9 cellular contexts compared by ENCODE assay signal in the genomic region with DNA sequence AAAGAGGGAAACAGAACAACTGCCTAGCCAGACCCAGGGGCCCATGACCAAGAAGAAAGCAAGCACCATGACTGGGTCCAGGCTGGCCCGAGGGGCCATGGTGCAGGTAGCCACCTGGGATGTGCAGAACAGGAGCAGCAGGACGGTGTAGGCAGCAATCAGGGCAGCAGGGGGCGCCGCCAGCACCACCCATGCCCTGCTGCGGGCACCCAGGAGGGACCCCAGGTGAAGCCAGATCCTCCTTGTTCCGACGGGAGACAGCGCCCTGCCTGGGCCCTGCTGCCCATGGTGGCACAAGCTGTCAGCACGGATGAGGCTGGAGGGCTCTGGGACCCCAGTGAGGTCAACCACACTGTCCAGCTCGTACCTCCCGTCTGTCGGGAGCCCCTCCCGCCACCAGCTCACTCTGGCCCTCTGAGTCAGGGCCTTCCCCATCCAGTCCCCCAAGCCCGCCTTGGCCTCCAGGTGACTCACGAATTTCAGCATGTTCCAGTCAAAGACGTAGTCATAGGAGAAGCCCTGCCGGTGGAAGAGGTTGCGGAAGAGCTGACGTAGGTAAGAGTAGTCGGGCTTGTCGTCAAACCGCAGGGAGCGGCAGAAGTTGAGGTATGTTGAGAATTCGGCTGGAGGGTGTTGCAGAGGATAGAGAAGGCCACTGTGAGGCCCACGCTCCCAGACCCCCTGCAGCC. TPM values are rescaled to one million over a fixed set of nuclear protein-coding genes. Genes with fewer than 3 reads are reported as not detected.
DNase-seq lines count a peak whose midpoint lies in the region; ATAC-seq and TF ChIP-seq lines count a peak whose summit lies in the region.
"Had no signal": no experiment of that assay in that cellular context is flagged by ENCODE, and none has a peak within 500 bp of the region (broad histone marks: within the 10 kb centered on the region; RNA-seq: fewer than 3 reads in every experiment).

No MANE protein-coding gene starts in this region.

- POLR2A ChIA-PET in AG04450 (lab: Yijun Ruan, JAX): no interaction called here
- POLR2A ChIA-PET in activated CD8-positive, alpha-beta T cell treated with anti-CD3 and anti-CD28 coated beads, Interleukin-2, amount 10 ng/mL, durations not matched to agents 7 days and 5 days (lab: Charles Lee): no interaction called here

- peaks cover 22% of the 10 kb centered on the region for H3K36me3 Mint-ChIP-seq in activated CD8-positive, alpha-beta T cell treated with anti-CD3 and anti-CD28 coated beads, Interleukin-2, amount 10 ng/mL, durations not matched to agents 7 days and 5 days (ENCODE audit: low read depth)

- no peaks in the 10 kb centered on the region for H3K27me3 ChIP-seq in AG04450 (ENCODE audit: control insufficient read depth, insufficient read depth, low read length)
- H3K27me3 ChIP-seq in suprapubic skin: no peaks in the 10 kb centered on the region

- TF ChIP-seq POLR2A in suprapubic skin (IDR thresholded peaks at IDR 0.05): no peak

- CTCF ChIA-PET in AG04450 (lab: Charles Lee): interaction anchor here (1.6 kb wide), 1 partner anchor 10 kb away, joined by 4 read pairs; no protein-coding TSS in a partner anchor
- CTCF ChIA-PET in activated CD8-positive, alpha-beta T cell treated with anti-CD3 and anti-CD28 coated beads, Interleukin-2, amount 10 ng/mL, durations not matched to agents 7 days and 5 days (lab: Charles Lee): interaction anchor here (0.8 to 1.3 kb wide), 8 partner anchors 7 to 274 kb away, joined by 3 to 4 read pairs (median 3); no protein-coding TSS in a partner anchor

- H3K9me3 ChIP-seq in AG04450 (ENCODE audit: control insufficient read depth, insufficient read depth, low read length) (no peaks in the 10 kb centered on the region; the same call in 1 of the 2 replicates), suprapubic skin (no peaks in the 10 kb centered on the region)

- H3K27ac Mint-ChIP-seq in activated CD8-positive, alpha-beta T cell treated with anti-CD3 and anti-CD28 coated beads, Interleukin-2, amount 10 ng/mL, durations not matched to agents 7 days and 5 days: no peak overlapping the region
- H3K27ac Mint-ChIP-seq: dendritic cell treated with granulocyte-macrophage colony-stimulating factor and Interleukin-4, amounts not matched to agents 40 ng/mL and 50 ng/mL, for 4 days had no signal

- no peak overlapping the region for H3K4me3 Mint-ChIP-seq in activated CD8-positive, alpha-beta T cell treated with anti-CD3 and anti-CD28 coated beads, Interleukin-2, amount 10 ng/mL, durations not matched to agents 7 days and 5 days
- H3K4me3 Mint-ChIP-seq: dendritic cell treated with granulocyte-macrophage colony-stimulating factor and Interleukin-4, amounts not matched to agents 40 ng/mL and 50 ng/mL, for 4 days had no signal

- no peaks in the 10 kb centered on the region for H3K27me3 Mint-ChIP-seq in activated CD8-positive, alpha-beta T cell treated with anti-CD3 and anti-CD28 coated beads, Interleukin-2, amount 10 ng/mL, durations not matched to agents 7 days and 5 days (ENCODE audit: low read depth)

- no peaks in the 10 kb centered on the region for H3K4me1 Mint-ChIP-seq in activated CD8-positive, alpha-beta T cell treated with anti-CD3 and anti-CD28 coated beads, Interleukin-2, amount 10 ng/mL, durations not matched to agents 7 days and 5 days (ENCODE audit: low read depth)

- no peaks in the 10 kb centered on the region for H3K9me3 Mint-ChIP-seq in activated CD8-positive, alpha-beta T cell treated with anti-CD3 and anti-CD28 coated beads, Interleukin-2, amount 10 ng/mL, durations not matched to agents 7 days and 5 days (ENCODE audit: insufficient read depth)
- H3K9me3 Mint-ChIP-seq: dendritic cell treated with granulocyte-macrophage colony-stimulating factor and Interleukin-4, amounts not matched to agents 40 ng/mL and 50 ng/mL, for 4 days had no signal

- WGBS in suprapubic skin: 77% methylated on average over 23 of the region's 25 CpGs

- H3K4me1 ChIP-seq in suprapubic skin: peaks cover 36% of the 10 kb centered on the region

- H3K4me3 ChIP-seq in AG04450 (ENCODE audit: low read depth, low read length) (no peak overlapping the region), foreskin fibroblast (ENCODE audit: low read depth in 1 of 2, low read length in 2 of 2) (no peak overlapping the region), suprapubic skin (no peak overlapping the region)

- TF ChIP-seq CTCF in AG04450 (IDR thresholded peaks at IDR 0.05; ENCODE audit: low read depth, low read length): no peak; the same call in 1 of the 2 replicates
- peak; percentile 24 for TF ChIP-seq CTCF in foreskin fibroblast (IDR thresholded peaks at IDR 0.05; ENCODE audit: low read depth, low read length)
- peak in 1 of 2 donors; percentile 38 for TF ChIP-seq CTCF in suprapubic skin (IDR thresholded peaks at IDR 0.05)

- H3K27ac ChIP-seq in AG04450 (ENCODE audit: low read depth, low read length): peak overlapping the region; percentile 52
- H3K27ac ChIP-seq in suprapubic skin: peak overlapping the region; percentile 73

- peaks cover 98% of the 10 kb centered on the region for H3K36me3 ChIP-seq in suprapubic skin

- DNase-seq in AG04450 (ENCODE audit: low read depth, low spot score) (no peak), HK-2 (ENCODE audit: unreplicated experiment) (peak; percentile 42), foreskin fibroblast (peak in 1 of 2 donors; percentile 57), suprapubic skin (ENCODE audit: low spot score in 2 of 2) (no peak), NCI-H1048 (lab: John Stamatoyannopoulos, UW) (no peak), DMS114 treated with DMSO at 0.1 percent for 48 hours (lab: John Stamatoyannopoulos, UW; ENCODE audit: unreplicated experiment) (no peak), hepatic stellate cell (ENCODE audit: low spot score) (no peak)
- DNase-seq in activated CD8-positive, alpha-beta T cell treated with anti-CD3 and anti-CD28 coated beads, Interleukin-2, amount 10 ng/mL, durations not matched to agents 7 days and 5 days: peak; percentile 46

- ATAC-seq in activated CD8-positive, alpha-beta T cell treated with anti-CD3 and anti-CD28 coated beads, Interleukin-2, amount 10 ng/mL, durations not matched to agents 7 days and 5 days: peak; percentile 72

- TF ChIP-seq EP300 in suprapubic skin (IDR thresholded peaks at IDR 0.05): no peak

RNA-seq across cellular contexts. Expression of a gene that starts 18.8 kb away (rescaled TPM):
- polyA plus RNA-seq in AG04450 (2011; rRNA removed): 109 and 128 TPM in 2 replicates
- polyA minus RNA-seq in AG04450 (2011; rRNA and poly(A)+ RNA removed): 141 and 196 TPM in 2 replicates
- 10 to 100 TPM; 74.7 to 82.9 TPM for total RNA-seq in activated CD8-positive, alpha-beta T cell treated with anti-CD3 and anti-CD28 coated beads, Interleukin-2, amount 10 ng/mL, durations not matched to agents 7 days and 5 days
- total RNA-seq in suprapubic skin: 100 to 1,000 TPM; 112 to 246 (median 160) TPM

RNA-seq across cellular contexts. Expression of a gene that starts 25.6 kb away (rescaled TPM):
- polyA plus RNA-seq in AG04450 (2011; rRNA removed): 36.8 and 37.2 TPM in 2 replicates
- 33.8 and 40.5 TPM in 2 replicates for polyA minus RNA-seq in AG04450 (2011; rRNA and poly(A)+ RNA removed)
- 10 to 100 TPM; 30.8 to 31.4 TPM for total RNA-seq in activated CD8-positive, alpha-beta T cell treated with anti-CD3 and anti-CD28 coated beads, Interleukin-2, amount 10 ng/mL, durations not matched to agents 7 days and 5 days
- 10 to 100 TPM; 41.5 to 54.9 (median 46.0) TPM for total RNA-seq in suprapubic skin

Comparison
In these comparisons a context has a peak if more than half of its experiments do, and no peak if none do; other contexts are left out.
1. DNase-seq: peak in HK-2 (single experiment) and activated CD8-positive, alpha-beta T cell treated with anti-CD3 and anti-CD28 coated beads, Interleukin-2, amount 10 ng/mL, durations not matched to agents 7 days and 5 days (single experiment); none in AG04450 (single experiment), suprapubic skin (0 of 2), NCI-H1048 (single experiment), DMS114 treated with DMSO at 0.1 percent for 48 hours (single experiment) and hepatic stellate cell (single experiment).